In the genomic region with DNA sequence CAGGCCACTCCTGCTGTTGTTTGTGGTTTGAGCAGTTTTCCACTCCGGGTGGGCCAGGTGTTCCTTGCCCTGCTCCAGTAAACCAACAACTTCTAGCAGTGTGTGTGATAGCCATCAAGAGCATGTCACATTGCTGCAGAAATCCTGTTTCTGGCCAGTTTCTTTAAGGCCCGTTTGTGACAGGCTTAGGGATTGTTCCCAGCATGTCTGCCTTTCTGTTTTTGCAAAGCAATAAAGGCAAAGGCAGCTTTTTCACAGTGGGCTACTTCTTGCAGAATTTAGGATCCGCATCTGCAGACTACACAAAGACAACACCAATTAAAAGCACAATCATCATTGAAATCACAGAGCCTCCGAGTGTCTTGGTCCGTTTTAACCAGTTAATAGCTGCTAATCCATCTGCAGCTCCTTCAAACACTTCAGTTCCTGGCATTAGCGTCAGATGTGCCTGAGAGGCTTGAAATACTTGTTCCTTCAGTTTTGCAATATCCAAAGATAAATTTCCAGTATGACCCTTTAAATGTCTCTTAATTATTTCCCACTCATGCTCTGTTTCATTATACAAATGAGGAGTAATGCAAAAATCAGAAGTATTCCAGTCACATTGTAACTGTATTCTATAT, we compare ENCODE assay signal across 22 cellular contexts.
DNase-seq lines count a peak whose midpoint lies in the region; ATAC-seq and TF ChIP-seq lines count a peak whose summit lies in the region.
"Had no signal": no experiment of that assay in that cellular context is flagged by ENCODE, and none has a peak within 500 bp of the region (broad histone marks: within the 10 kb centered on the region; RNA-seq: fewer than 3 reads in every experiment).

No MANE protein-coding gene starts in this region.

- H3K27ac Mint-ChIP-seq in endodermal cell = no peak overlapping the region
- H3K27ac Mint-ChIP-seq: CD8-positive, alpha-beta T cell had no signal

- H2BK120ac ChIP-seq in neuronal stem cell (ENCODE audit: low read depth, low read length) = no peak overlapping the region

- H3K9me3 ChIP-seq in endodermal cell (ENCODE audit: control insufficient read depth, low read length) = peaks cover 24% of the 10 kb centered on the region
- peaks cover 0 to 5% of the 10 kb centered on the region in 2 donors for H3K9me3 ChIP-seq in neuronal stem cell (replicated peaks in 1 of 2; ENCODE audit: control insufficient read depth in 2 of 2, insufficient read depth in 1 of 2, low read depth in 1 of 2, low read length in 2 of 2)
- H3K9me3 ChIP-seq in MG63 = no peaks in the 10 kb centered on the region

- H3K9ac ChIP-seq in endodermal cell (ENCODE audit: extremely low read depth, low read length, poor library complexity, severe bottlenecking) = no peak overlapping the region
- no peak overlapping the region for H3K9ac ChIP-seq in neuronal stem cell (ENCODE audit: low read depth, low read length, poor library complexity)
- H3K9ac ChIP-seq: KMS-11 had no signal

- H2AK5ac ChIP-seq in neuronal stem cell (ENCODE audit: low read depth, low read length) = no peak overlapping the region

- H3K4me3 Mint-ChIP-seq in endodermal cell = no peak overlapping the region
- H3K4me3 Mint-ChIP-seq: CD8-positive, alpha-beta T cell had no signal

- H2BK5ac ChIP-seq in neuronal stem cell (ENCODE audit: low read length) = no peak overlapping the region

- no peak overlapping the region for H4K8ac ChIP-seq in neuronal stem cell (ENCODE audit: low read depth, low read length)

- no peak overlapping the region for H3K4ac ChIP-seq in neuronal stem cell (ENCODE audit: low read length)

- H3K79me1 ChIP-seq in neuronal stem cell (ENCODE audit: low read depth, low read length) = no peaks in the 10 kb centered on the region

- no peaks in the 10 kb centered on the region for H3K27me3 Mint-ChIP-seq in endodermal cell (ENCODE audit: insufficient read depth)

- 71 to 90% methylated on average over 3 to 6 of the region's 6 CpGs for WGBS in endodermal cell (ENCODE audit: insufficient coverage in 1 of 2, insufficient read length in 1 of 2), 2 experiments
- WGBS in neuronal stem cell (ENCODE audit: extremely low coverage in 2 of 2, insufficient read length in 2 of 2, insufficient replicate concordance in 1 of 2), 2 donors = no CpG with 5 or more reads among the region's 6 CpGs

- no peak for ATAC-seq in GM21515 (IDR thresholded peaks at IDR 0.05; ENCODE audit: unreplicated experiment)
- ATAC-seq: CD8-positive, alpha-beta T cell; Right ventricle myocardium inferior had no signal

- no peak overlapping the region for H3K14ac ChIP-seq in neuronal stem cell (ENCODE audit: low read length)

- H2AFZ ChIP-seq in neuronal stem cell (ENCODE audit: low read length) = no peak overlapping the region

- H3K36me3 Mint-ChIP-seq in endodermal cell (ENCODE audit: low read depth) = peaks cover 7% of the 10 kb centered on the region
- H3K36me3 Mint-ChIP-seq: CD8-positive, alpha-beta T cell had no signal

- TF ChIP-seq CTCF in endodermal cell (conservative IDR thresholded peaks at IDR 0.05) = no peak

- H3K18ac ChIP-seq in neuronal stem cell (ENCODE audit: low read length) = no peak overlapping the region

- H3K27me3 ChIP-seq in endodermal cell (ENCODE audit: control insufficient read depth, insufficient read depth, low read length, poor library complexity, severe bottlenecking) (no peaks in the 10 kb centered on the region), neuronal stem cell (ENCODE audit: control insufficient read depth in 3 of 3, insufficient read depth in 3 of 3, low read depth in 1 of 3, low read length in 3 of 3) (no peaks in the 10 kb centered on the region), MG63 (no peaks in the 10 kb centered on the region)
- H3K27me3 ChIP-seq: SJSA1 had no signal

- H3K4me1 ChIP-seq in endodermal cell (ENCODE audit: control insufficient read depth, insufficient read depth, low read length) = no peaks in the 10 kb centered on the region
- peaks cover 0 to 2% of the 10 kb centered on the region in 2 donors for H3K4me1 ChIP-seq in neuronal stem cell (ENCODE audit: control insufficient read depth in 2 of 2, insufficient read depth in 1 of 2, low read depth in 1 of 2, low read length in 2 of 2)
- H3K4me1 ChIP-seq: SJSA1 had no signal

- H3K4me2 ChIP-seq in neuronal stem cell (ENCODE audit: insufficient read depth, low read length, poor library complexity, severe bottlenecking) = no peak overlapping the region
- H3K4me2 ChIP-seq: KMS-11 had no signal

- H3K27ac ChIP-seq in endodermal cell (ENCODE audit: low read depth, low read length) = no peak overlapping the region
- peak overlapping the region; percentile 63 for H3K27ac ChIP-seq in neuronal stem cell (replicated peaks; ENCODE audit: low read length)
- H3K27ac ChIP-seq: 22Rv1, KMS-11, SJSA1 had no signal

- no peaks in the 10 kb centered on the region for H3K4me1 Mint-ChIP-seq in endodermal cell

- no peak overlapping the region for H4K91ac ChIP-seq in neuronal stem cell (ENCODE audit: low read depth, low read length, poor library complexity)

- H2BK15ac ChIP-seq in neuronal stem cell (ENCODE audit: low read length) = no peak overlapping the region

- H3K9me3 Mint-ChIP-seq in endodermal cell = peaks cover 48% of the 10 kb centered on the region

- H2BK12ac ChIP-seq in neuronal stem cell (ENCODE audit: low read length) = no peak overlapping the region

- H3K23ac ChIP-seq in neuronal stem cell (ENCODE audit: low read depth, low read length, poor library complexity) = no peak overlapping the region

- peak; percentile 14 for DNase-seq in NCI-H1092 treated with DMSO at 0.1 percent for 48 hours (lab: John Stamatoyannopoulos, UW)
- DNase-seq in NCI-H1092 (lab: John Stamatoyannopoulos, UW) = no peak
- peak; percentile 46 to 75 for DNase-seq in NCI-H524 (lab: John Stamatoyannopoulos, UW)
- no peak for DNase-seq in endodermal cell
- DNase-seq in neuronal stem cell (ENCODE audit: low spot score) = peak; percentile 14
- no peak for DNase-seq in GOT3 (lab: John Stamatoyannopoulos, UW)
- no peak for DNase-seq in MG63
- DNase-seq: ACHN; C1 segment of cervical spinal cord; CD8-positive, alpha-beta T cell; DMS153; GDM1; IMR-90; NCI-H1417 treated with DMSO at 0.1 percent for 48 hours; NCI-H187 treated with DMSO at 0.1 percent for 48 hours; NCI-H2171; NCI-H345 had no signal

- H3K4me3 ChIP-seq in endodermal cell (ENCODE audit: low read length) (peak overlapping the region; percentile 33), neuronal stem cell (ENCODE audit: low read length in 2 of 2) (no peak overlapping the region), MG63 (no peak overlapping the region)
- H3K4me3 ChIP-seq: SJSA1 had no signal

- no peaks in the 10 kb centered on the region for H3K36me3 ChIP-seq in endodermal cell (ENCODE audit: control insufficient read depth, insufficient read depth, low read length)
- H3K36me3 ChIP-seq in neuronal stem cell (replicated peaks in 1 of 2; ENCODE audit: control insufficient read depth in 2 of 2, insufficient read depth in 2 of 2, low read length in 2 of 2) = no peaks in the 10 kb centered on the region
- H3K36me3 ChIP-seq in MG63 = no peaks in the 10 kb centered on the region
- H3K36me3 ChIP-seq: SJSA1 had no signal

Comparison
In these comparisons a context has a peak if more than half of its experiments do, and no peak if none do; other contexts are left out.
1. DNase-seq: peak in NCI-H1092 treated with DMSO at 0.1 percent for 48 hours (single experiment), NCI-H524 (2 of 2) and neuronal stem cell (single experiment); none in NCI-H1092 (single experiment), endodermal cell (single experiment), GOT3 (single experiment) and MG63 (single experiment).